ENCODE assay signal across 26 cellular contexts in the genomic region with DNA sequence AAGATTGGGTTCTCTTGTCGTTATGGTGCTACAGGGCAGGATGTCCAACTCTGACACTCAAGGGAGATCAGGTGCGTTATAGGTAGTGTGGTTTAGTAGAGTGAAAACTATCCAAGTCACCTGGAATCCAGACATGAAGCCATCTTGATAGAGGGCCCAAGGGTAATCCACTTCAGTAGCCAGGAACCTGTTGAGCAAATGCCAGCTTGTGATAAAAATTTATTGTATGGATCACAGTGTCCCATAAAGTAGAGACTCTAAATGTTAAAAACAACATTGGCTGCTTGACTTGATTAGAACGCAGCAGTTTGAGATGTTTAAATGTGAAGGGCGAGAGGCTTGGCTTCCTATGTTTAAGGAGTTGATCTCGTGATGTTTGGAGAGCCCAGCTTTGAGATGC.
"Had no signal": no experiment of that assay in that cellular context is flagged by ENCODE, and none has a peak within 500 bp of the region (broad histone marks: within the 10 kb centered on the region; RNA-seq: fewer than 3 reads in every experiment).

No MANE protein-coding gene starts in this region.

- H3K27me3 ChIP-seq: colonic mucosa, neutrophil, sigmoid colon, stomach, tibial nerve, vagina had no signal

- DNase-seq: colonic mucosa; dermis blood vessel endothelial cell; effector memory CD4-positive, alpha-beta T cell; erythroblast; esophagus squamous epithelium; foreskin melanocyte; hypothalamus; immature natural killer cell; islet precursor cell; kidney glomerular epithelial cell; left ventricle myocardium superior; lower lobe of right lung; naive B cell; right cardiac atrium; sigmoid colon; stimulated activated CD4-positive, alpha-beta T cell treated with anti-CD3 and anti-CD28 coated beads, Interleukin-2, amount 100 ng/mL, for 24 hours; stimulated activated CD4-positive, alpha-beta T cell treated with anti-CD3 and anti-CD28 coated beads, Interleukin-4, amount 100 ng/mL, for 24 hours; stimulated activated naive CD4-positive, alpha-beta T cell treated with Interleukin-2 at 50 U/mL for 16 hours; stomach had no signal

- H3K9me3 ChIP-seq: colonic mucosa, esophagus squamous epithelium, lower lobe of right lung, neutrophil, prostate gland, sigmoid colon, stomach, tibial nerve, vagina had no signal

- H3K4me1 ChIP-seq: esophagus squamous epithelium, prostate gland, vagina had no signal

- H3K9me3 Mint-ChIP-seq: immature natural killer cell; natural killer cell treated with Interleukin-12 subunit alpha and Interleukin-12 subunit beta and Interleukin-15 and Interleukin-18, amount 100 ng/mL, for 72 hours; stimulated activated effector memory CD8-positive, alpha-beta T cell treated with anti-CD3 and anti-CD28 coated beads, Interleukin-12 subunit alpha, Interleukin-12 subunit beta, amount 100 ng/mL, for 72 hours had no signal

- H3K4me1 Mint-ChIP-seq: immature natural killer cell; naive B cell; neural crest cell; stimulated activated effector memory CD8-positive, alpha-beta T cell treated with anti-CD3 and anti-CD28 coated beads, Interleukin-12 subunit alpha, Interleukin-12 subunit beta, amount 100 ng/mL, for 72 hours had no signal

- H3K27me3 Mint-ChIP-seq: naive B cell; natural killer cell treated with Interleukin-12 subunit alpha and Interleukin-12 subunit beta and Interleukin-15 and Interleukin-18, amount 100 ng/mL, for 72 hours had no signal

- H3K36me3 ChIP-seq: colonic mucosa, esophagus squamous epithelium, lower lobe of right lung, neutrophil, prostate gland, sigmoid colon, stomach, tibial nerve, vagina had no signal

- H3K36me3 Mint-ChIP-seq: natural killer cell treated with Interleukin-12 subunit alpha and Interleukin-12 subunit beta and Interleukin-15 and Interleukin-18, amount 100 ng/mL, for 72 hours; stimulated activated effector memory CD8-positive, alpha-beta T cell treated with anti-CD3 and anti-CD28 coated beads, Interleukin-12 subunit alpha, Interleukin-12 subunit beta, amount 100 ng/mL, for 72 hours had no signal

- ATAC-seq: left ventricle myocardium superior; lower lobe of right lung; natural killer cell treated with Interleukin-12 subunit alpha and Interleukin-12 subunit beta and Interleukin-15 and Interleukin-18, amount 100 ng/mL, for 72 hours; right cardiac atrium; stimulated activated effector memory CD8-positive, alpha-beta T cell treated with anti-CD3 and anti-CD28 coated beads, Interleukin-12 subunit alpha, Interleukin-12 subunit beta, amount 100 ng/mL, for 72 hours had no signal

- H3K27ac ChIP-seq: colonic mucosa, lower lobe of right lung, neutrophil, prostate gland, sigmoid colon, stomach, vagina had no signal

- H3K4me3 Mint-ChIP-seq: immature natural killer cell; naive B cell; natural killer cell treated with Interleukin-12 subunit alpha and Interleukin-12 subunit beta and Interleukin-15 and Interleukin-18, amount 100 ng/mL, for 72 hours; neural crest cell; stimulated activated effector memory CD8-positive, alpha-beta T cell treated with anti-CD3 and anti-CD28 coated beads, Interleukin-12 subunit alpha, Interleukin-12 subunit beta, amount 100 ng/mL, for 72 hours had no signal

- H3K4me3 ChIP-seq: colonic mucosa, esophagus squamous epithelium, lower lobe of right lung, prostate gland, sigmoid colon, stomach, tibial nerve, vagina had no signal

- H3K27ac Mint-ChIP-seq: immature natural killer cell; naive B cell; natural killer cell treated with Interleukin-12 subunit alpha and Interleukin-12 subunit beta and Interleukin-15 and Interleukin-18, amount 100 ng/mL, for 72 hours; stimulated activated effector memory CD8-positive, alpha-beta T cell treated with anti-CD3 and anti-CD28 coated beads, Interleukin-12 subunit alpha, Interleukin-12 subunit beta, amount 100 ng/mL, for 72 hours had no signal
